Comparison of ENCODE assay signal across 18 cellular contexts in the genomic region with DNA sequence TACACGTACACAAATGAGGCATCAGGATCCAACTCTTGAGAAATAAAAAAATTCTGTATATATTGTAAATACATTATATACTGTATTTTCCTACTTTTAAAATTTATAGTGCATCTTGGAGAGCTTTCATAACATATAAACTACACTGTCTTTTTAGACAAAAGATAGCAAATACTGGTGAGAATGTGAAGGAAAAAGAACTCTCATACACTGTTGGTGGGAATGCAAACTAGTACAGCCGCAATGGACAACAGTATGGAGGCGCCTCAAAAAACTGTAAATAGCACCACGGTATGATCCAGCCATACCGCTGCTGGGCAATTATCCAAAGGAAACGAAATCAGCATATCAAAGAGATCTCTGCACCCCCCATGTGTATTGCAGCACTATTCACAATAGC.
"Had no signal": no experiment of that assay in that cellular context is flagged by ENCODE, and none has a peak within 500 bp of the region (broad histone marks: within the 10 kb centered on the region; RNA-seq: fewer than 3 reads in every experiment).

No MANE protein-coding gene starts in this region.

- H3K27ac ChIP-seq: colonic mucosa, epithelial cell of prostate, esophagus squamous epithelium, foreskin keratinocyte, gastroesophageal sphincter, heart left ventricle, left lung, lower lobe of right lung had no signal

- ATAC-seq: effector memory CD8-positive, alpha-beta T cell; esophagus mucosa; foreskin keratinocyte; gastroesophageal sphincter; heart left ventricle; left cardiac atrium; left lung; left ventricle myocardium superior; lower lobe of right lung had no signal

- H3K9me3 ChIP-seq: colonic mucosa, esophagus squamous epithelium, gastroesophageal sphincter, heart left ventricle, left lung, lower lobe of right lung had no signal

- H3K27me3 ChIP-seq: colonic mucosa, esophagus squamous epithelium, foreskin keratinocyte, gastroesophageal sphincter, left lung had no signal

- H3K27ac Mint-ChIP-seq: dendritic cell treated with granulocyte-macrophage colony-stimulating factor and Interleukin-4, amounts not matched to agents 40 ng/mL and 50 ng/mL, for 4 days; effector memory CD8-positive, alpha-beta T cell; endodermal cell had no signal

- H3K4me3 Mint-ChIP-seq: dendritic cell treated with granulocyte-macrophage colony-stimulating factor and Interleukin-4, amounts not matched to agents 40 ng/mL and 50 ng/mL, for 4 days; effector memory CD8-positive, alpha-beta T cell; endodermal cell had no signal

- H3K4me3 ChIP-seq: colonic mucosa, esophagus squamous epithelium, gastroesophageal sphincter, heart left ventricle, left lung, lower lobe of right lung had no signal

- H3K4me1 ChIP-seq: colonic mucosa, esophagus squamous epithelium, foreskin keratinocyte, gastroesophageal sphincter, heart left ventricle, left lung, lower lobe of right lung had no signal

- H3K27me3 Mint-ChIP-seq: dendritic cell treated with granulocyte-macrophage colony-stimulating factor and Interleukin-4, amounts not matched to agents 40 ng/mL and 50 ng/mL, for 4 days; effector memory CD8-positive, alpha-beta T cell had no signal

- H3K9me3 Mint-ChIP-seq: effector memory CD8-positive, alpha-beta T cell; endodermal cell had no signal

- H3K36me3 ChIP-seq: colonic mucosa, esophagus squamous epithelium, gastroesophageal sphincter, heart left ventricle, left lung, lower lobe of right lung had no signal

- DNase-seq: colonic mucosa; cortex of kidney; effector CD8-positive, alpha-beta T cell; effector memory CD8-positive, alpha-beta T cell; endodermal cell; esophagus squamous epithelium; heart left ventricle; hippocampal formation; left cardiac atrium; left lung; left ventricle myocardium superior; lower lobe of right lung; midbrain had no signal
